ENCODE assay signal across 26 cellular contexts in the genomic region with DNA sequence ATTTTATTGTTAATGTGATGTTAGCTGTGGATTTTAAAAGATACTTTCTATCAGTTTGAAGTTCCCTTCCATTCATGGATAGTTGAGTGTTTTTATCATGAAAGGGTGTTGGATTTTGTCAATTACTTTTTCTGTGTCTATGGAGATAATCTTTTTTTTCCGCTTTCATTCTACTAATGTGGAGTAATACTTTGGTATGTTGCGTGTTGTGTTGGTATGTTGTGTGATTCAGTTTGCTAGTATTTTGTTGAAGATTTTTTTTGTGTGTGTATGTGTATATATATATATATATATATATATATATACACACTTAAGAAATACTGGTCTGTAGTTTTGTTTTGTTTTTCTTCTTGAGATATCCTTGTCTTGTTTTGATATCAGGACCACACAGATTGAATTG.
DNase-seq lines count a peak whose midpoint lies in the region; ATAC-seq and TF ChIP-seq lines count a peak whose summit lies in the region.
"Had no signal": no experiment of that assay in that cellular context is flagged by ENCODE, and none has a peak within 500 bp of the region (broad histone marks: within the 10 kb centered on the region; RNA-seq: fewer than 3 reads in every experiment).

No MANE protein-coding gene starts in this region.

- CTCF ChIA-PET in CD4-positive, alpha-beta T cell (lab: Charles Lee) = interaction anchor here (1.4 kb wide), 1 partner anchor 164 kb away, joined by 4 read pairs; no protein-coding TSS in a partner anchor
- CTCF ChIA-PET in activated naive CD4-positive, alpha-beta T cell treated with anti-CD3 and anti-CD28 coated beads for 36 hours (lab: Charles Lee) = interaction anchor here (1.0 to 1.2 kb wide), 2 partner anchors 33 to 161 kb away, joined by 3 to 4 read pairs; no protein-coding TSS in a partner anchor

- H3K4me3 ChIP-seq in psoas muscle (peak overlapping the region; percentile 71), esophagus squamous epithelium (no peak overlapping the region)
- H3K4me3 ChIP-seq: A549, PC-9, SJCRH30 had no signal

- H3K4me1 Mint-ChIP-seq in CD4-positive, alpha-beta T cell (ENCODE audit: low read depth) = peaks cover 69% of the 10 kb centered on the region
- H3K4me1 Mint-ChIP-seq in HFFc6 (ENCODE audit: low read depth) = peaks cover 66% of the 10 kb centered on the region
- H3K4me1 Mint-ChIP-seq in activated naive CD4-positive, alpha-beta T cell treated with anti-CD3 and anti-CD28 coated beads for 36 hours (ENCODE audit: low read depth) = peaks cover 29% of the 10 kb centered on the region

- intact Hi-C loops in CD4-positive, alpha-beta T cell (cut with DNase I, micrococcal nuclease) = no loop called here
- intact Hi-C loops in psoas muscle (cut with DNase I) = loop anchor here in 1 of 2 donors (5.0 kb wide), 1 partner anchor 101 kb away; a partner anchor contains a TSS
- intact Hi-C loops in activated naive CD4-positive, alpha-beta T cell treated with anti-CD3 and anti-CD28 coated beads for 36 hours (cut with micrococcal nuclease) = no loop called here
- intact Hi-C loops in esophagus squamous epithelium (cut with DNase I) = loop anchor here (10.0 kb wide), 1 partner anchor 106 kb away; no protein-coding TSS in a partner anchor

- H3K9me3 Mint-ChIP-seq in CD4-positive, alpha-beta T cell = no peaks in the 10 kb centered on the region
- no peaks in the 10 kb centered on the region for H3K9me3 Mint-ChIP-seq in HFFc6
- no peaks in the 10 kb centered on the region for H3K9me3 Mint-ChIP-seq in activated naive CD4-positive, alpha-beta T cell treated with anti-CD3 and anti-CD28 coated beads for 36 hours
- H3K9me3 Mint-ChIP-seq: CD8-positive, alpha-beta memory T cell had no signal

- H3K9me3 ChIP-seq in CD4-positive, alpha-beta T cell (ENCODE audit: control insufficient read depth, low read length) = no peaks in the 10 kb centered on the region
- H3K9me3 ChIP-seq in psoas muscle (no peaks in the 10 kb centered on the region), esophagus squamous epithelium (no peaks in the 10 kb centered on the region)
- H3K9me3 ChIP-seq: A549, SJCRH30 had no signal

- peaks cover 60% of the 10 kb centered on the region for H3K36me3 Mint-ChIP-seq in CD4-positive, alpha-beta T cell (ENCODE audit: low read depth)
- no peaks in the 10 kb centered on the region; the same call in 1 of the 2 replicates for H3K36me3 Mint-ChIP-seq in HFFc6 (ENCODE audit: low read depth)
- H3K36me3 Mint-ChIP-seq in activated naive CD4-positive, alpha-beta T cell treated with anti-CD3 and anti-CD28 coated beads for 36 hours (ENCODE audit: low read depth) = peaks cover 9% of the 10 kb centered on the region

- DNase-seq in CD4-positive, alpha-beta T cell = no peak
- DNase-seq in HFFc6 (no peak), amniotic epithelial cell (ENCODE audit: low read depth) (peak; percentile 79), psoas muscle (no peak), esophagus squamous epithelium (lab: John Stamatoyannopoulos, UW) (no peak)
- DNase-seq in activated naive CD4-positive, alpha-beta T cell treated with anti-CD3 and anti-CD28 coated beads for 36 hours = no peak
- DNase-seq in NK-92 treated with Interleukin-12 subunit alpha and Interleukin-12 subunit beta, amount 100 ng/mL, for 24 hours (lab: John Stamatoyannopoulos, UW) = no peak
- DNase-seq: C1 segment of cervical spinal cord; CD8-positive, alpha-beta memory T cell; DMS 273 treated with DMSO at 0.1 percent for 48 hours; DMS79; GF-D8; H9; KBM-7; MV-4-11; NCI-H1105; NCI-H1436 treated with DMSO at 0.1 percent for 48 hours; NCI-H1930; NCI-H446 treated with DMSO at 0.1 percent for 48 hours; NCI-H526; NCI-H82; PC-9; SJCRH30 had no signal

- peak overlapping the region; percentile 24 for H3K27ac Mint-ChIP-seq in CD4-positive, alpha-beta T cell
- H3K27ac Mint-ChIP-seq in HFFc6 = peak overlapping the region; percentile 23; the same call in 1 of the 2 replicates
- H3K27ac Mint-ChIP-seq in activated naive CD4-positive, alpha-beta T cell treated with anti-CD3 and anti-CD28 coated beads for 36 hours = no peak overlapping the region
- H3K27ac Mint-ChIP-seq: H9 had no signal

- WGBS in psoas muscle, 3 donors = 72 to 99% (median 88%) methylated on average over 2 of the region's 2 CpGs
- 94 to 98% methylated on average over 2 of the region's 2 CpGs for WGBS in esophagus squamous epithelium, 2 donors

- no peaks in the 10 kb centered on the region for H3K27me3 Mint-ChIP-seq in CD4-positive, alpha-beta T cell
- H3K27me3 Mint-ChIP-seq in HFFc6 (ENCODE audit: insufficient read depth) = no peaks in the 10 kb centered on the region; the same call in 1 of the 2 replicates
- no peaks in the 10 kb centered on the region for H3K27me3 Mint-ChIP-seq in activated naive CD4-positive, alpha-beta T cell treated with anti-CD3 and anti-CD28 coated beads for 36 hours (ENCODE audit: low read depth)
- H3K27me3 Mint-ChIP-seq: CD8-positive, alpha-beta memory T cell had no signal

- peaks cover 0 to 11% of the 10 kb centered on the region in 2 donors for H3K36me3 ChIP-seq in psoas muscle (ENCODE audit: insufficient read depth in 1 of 2, low read depth in 1 of 2)
- H3K36me3 ChIP-seq in esophagus squamous epithelium = peaks cover 0 to 9% (median 0%) of the 10 kb centered on the region in 3 donors
- H3K36me3 ChIP-seq: SJCRH30 had no signal

- no peaks in the 10 kb centered on the region for H3K27me3 ChIP-seq in CD4-positive, alpha-beta T cell (ENCODE audit: control insufficient read depth, insufficient read depth, low read length)
- no peaks in the 10 kb centered on the region for H3K27me3 ChIP-seq in psoas muscle (ENCODE audit: insufficient read depth in 3 of 3, low read length in 2 of 3)
- H3K27me3 ChIP-seq in esophagus squamous epithelium = no peaks in the 10 kb centered on the region
- H3K27me3 ChIP-seq: SJCRH30 had no signal

- POLR2A ChIA-PET in CD4-positive, alpha-beta T cell (lab: Charles Lee) = no interaction called here

- H3K4me1 ChIP-seq in psoas muscle (peaks cover 71% of the 10 kb centered on the region), esophagus squamous epithelium (peaks cover 5 to 70% (median 10%) of the 10 kb centered on the region in 3 donors)

- no peak for ATAC-seq in CD4-positive, alpha-beta T cell (ENCODE audit: poor library complexity)
- ATAC-seq in psoas muscle (no peak), GM18505 (IDR thresholded peaks at IDR 0.05; ENCODE audit: unreplicated experiment) (no peak)
- ATAC-seq: A549, Right ventricle myocardium inferior had no signal

- no peak overlapping the region for H3K27ac ChIP-seq in CD4-positive, alpha-beta T cell (ENCODE audit: low read depth, low read length)
- peak overlapping the region; percentile 14 for H3K27ac ChIP-seq in psoas muscle
- H3K27ac ChIP-seq in esophagus squamous epithelium = no peak overlapping the region
- H3K27ac ChIP-seq: A549, PC-9, SJCRH30 had no signal

- no peak for TF ChIP-seq CTCF in CD4-positive, alpha-beta T cell (IDR thresholded peaks at IDR 0.05)
- TF ChIP-seq CTCF in HFFc6 (IDR thresholded peaks at IDR 0.05) (no peak), psoas muscle (IDR thresholded peaks at IDR 0.05) (no peak), esophagus squamous epithelium (IDR thresholded peaks at IDR 0.05) (no peak)

- TF ChIP-seq POLR2A in GM18505 (IDR thresholded peaks at IDR 0.05; ENCODE audit: borderline replicate concordance, extremely low read depth, insufficient read depth, insufficient read length) = no peak
- TF ChIP-seq POLR2A in esophagus squamous epithelium (IDR thresholded peaks at IDR 0.05) = no peak

- H3K4me3 Mint-ChIP-seq in CD4-positive, alpha-beta T cell = no peak overlapping the region
- no peak overlapping the region; the same call in 1 of the 2 replicates for H3K4me3 Mint-ChIP-seq in HFFc6
- no peak overlapping the region for H3K4me3 Mint-ChIP-seq in activated naive CD4-positive, alpha-beta T cell treated with anti-CD3 and anti-CD28 coated beads for 36 hours
- H3K4me3 Mint-ChIP-seq: CD8-positive, alpha-beta memory T cell; H9 had no signal
